Comparison of ENCODE assay signal across 18 cellular contexts in genomic region chr2:233689498-233689897, GRCh38. TPM values are rescaled to one million over a fixed set of nuclear protein-coding genes. Genes with fewer than 3 reads are reported as not detected.
"Had no signal": no experiment of that assay in that cellular context is flagged by ENCODE, and none has a peak within 500 bp of the region (broad histone marks: within the 10 kb centered on the region; RNA-seq: fewer than 3 reads in every experiment).

No MANE protein-coding gene starts in this region.

- H3K4me3 ChIP-seq: smooth muscle cell, thyroid gland, uterus had no signal

- H3K4me3 Mint-ChIP-seq: activated CD8-positive, alpha-beta memory T cell treated with anti-CD3 and anti-CD28 coated beads, Interleukin-2, amount 10 ng/mL, durations not matched to agents 7 days and 5 days; activated naive CD8-positive, alpha-beta T cell; activated T-cell treated with anti-CD3 and anti-CD28 coated beads, Interleukin-2, amount 50 U/mL, for 24 hours; mesothelial cell of epicardium; T-helper 17 cell had no signal

- H3K4me1 ChIP-seq: uterus had no signal

- H3K27me3 ChIP-seq: thyroid gland, uterus had no signal

- ATAC-seq: activated CD4-positive, CD25-positive, alpha-beta regulatory T cell treated with anti-CD3 and anti-CD28 coated beads, Interleukin-2, amount 50 U/mL, for 24 hours; activated CD8-positive, alpha-beta memory T cell treated with anti-CD3 and anti-CD28 coated beads, Interleukin-2, amount 10 ng/mL, durations not matched to agents 7 days and 5 days; right cardiac atrium; T-helper 17 cell had no signal

- H3K27ac ChIP-seq: neutrophil, uterus had no signal

- H3K4me1 Mint-ChIP-seq: activated CD8-positive, alpha-beta memory T cell treated with anti-CD3 and anti-CD28 coated beads, Interleukin-2, amount 10 ng/mL, durations not matched to agents 7 days and 5 days; T-helper 17 cell had no signal

- H3K27ac Mint-ChIP-seq: activated CD8-positive, alpha-beta memory T cell treated with anti-CD3 and anti-CD28 coated beads, Interleukin-2, amount 10 ng/mL, durations not matched to agents 7 days and 5 days; activated naive CD8-positive, alpha-beta T cell; activated T-cell treated with anti-CD3 and anti-CD28 coated beads, Interleukin-2, amount 50 U/mL, for 24 hours; mesothelial cell of epicardium; T-helper 17 cell had no signal

- H3K36me3 ChIP-seq: neutrophil, thyroid gland, uterus had no signal

- H3K36me3 Mint-ChIP-seq: activated CD8-positive, alpha-beta memory T cell treated with anti-CD3 and anti-CD28 coated beads, Interleukin-2, amount 10 ng/mL, durations not matched to agents 7 days and 5 days; activated naive CD8-positive, alpha-beta T cell; mesothelial cell of epicardium had no signal

- DNase-seq: activated CD4-positive, alpha-beta T cell treated with anti-CD3 and anti-CD28 coated beads, Interleukin-2, amount 50 U/mL, for 48 hours; activated CD8-positive, alpha-beta memory T cell treated with anti-CD3 and anti-CD28 coated beads, Interleukin-2, amount 10 ng/mL, durations not matched to agents 7 days and 5 days; activated gamma-delta T cell; activated T-cell treated with anti-CD3 and anti-CD28 coated beads, Interleukin-2, amount 50 U/mL, for 24 hours; effector CD4-positive, alpha-beta T cell; hippocampal formation; posterior cingulate gyrus; right cardiac atrium; T-helper 17 cell; thyroid gland; uterus had no signal

- H3K9me3 ChIP-seq: neutrophil, thyroid gland, uterus had no signal

- H3K9me3 Mint-ChIP-seq: activated T-cell treated with anti-CD3 and anti-CD28 coated beads, Interleukin-2, amount 50 U/mL, for 24 hours had no signal

- H3K4me2 ChIP-seq: smooth muscle cell had no signal

RNA-seq across cellular contexts. Expression of gene UGT1A6, which starts 3.2 kb away (rescaled TPM):
- total RNA-seq: activated CD8-positive, alpha-beta memory T cell treated with anti-CD3 and anti-CD28 coated beads, Interleukin-2, amount 10 ng/mL, durations not matched to agents 7 days and 5 days; mesothelial cell of epicardium; right cardiac atrium; T-helper 17 cell; uterus had no signal
- polyA plus RNA-seq: right cardiac atrium, smooth muscle cell had no signal

RNA-seq across cellular contexts. Expression of gene UGT1A7, which starts 7.8 kb away (rescaled TPM):
- total RNA-seq: activated CD8-positive, alpha-beta memory T cell treated with anti-CD3 and anti-CD28 coated beads, Interleukin-2, amount 10 ng/mL, durations not matched to agents 7 days and 5 days; kidney epithelial cell; mesothelial cell of epicardium; right cardiac atrium; smooth muscle cell; T-helper 17 cell; thyroid gland had no signal
- polyA plus RNA-seq: right cardiac atrium, smooth muscle cell had no signal

RNA-seq across cellular contexts. Expression of gene UGT1A9, which starts 17.8 kb away (rescaled TPM):
- total RNA-seq: activated CD8-positive, alpha-beta memory T cell treated with anti-CD3 and anti-CD28 coated beads, Interleukin-2, amount 10 ng/mL, durations not matched to agents 7 days and 5 days; kidney epithelial cell; lower leg skin; mesothelial cell of epicardium; right cardiac atrium; smooth muscle cell; T-helper 17 cell; thyroid gland; uterus had no signal
- polyA plus RNA-seq: right cardiac atrium, smooth muscle cell had no signal

RNA-seq across cellular contexts. Expression of gene UGT1A5, which starts 23.2 kb away (rescaled TPM):
- total RNA-seq: activated CD8-positive, alpha-beta memory T cell treated with anti-CD3 and anti-CD28 coated beads, Interleukin-2, amount 10 ng/mL, durations not matched to agents 7 days and 5 days; kidney epithelial cell; mesothelial cell of epicardium; right cardiac atrium; smooth muscle cell; T-helper 17 cell; uterus had no signal
- polyA plus RNA-seq: right cardiac atrium, smooth muscle cell had no signal

RNA-seq across cellular contexts. Expression of gene UGT1A4, which starts 29.0 kb away (rescaled TPM):
- total RNA-seq: activated CD8-positive, alpha-beta memory T cell treated with anti-CD3 and anti-CD28 coated beads, Interleukin-2, amount 10 ng/mL, durations not matched to agents 7 days and 5 days; kidney epithelial cell; mesothelial cell of epicardium; right cardiac atrium; smooth muscle cell; T-helper 17 cell; uterus had no signal
- polyA plus RNA-seq: smooth muscle cell had no signal
